In the genomic region with DNA sequence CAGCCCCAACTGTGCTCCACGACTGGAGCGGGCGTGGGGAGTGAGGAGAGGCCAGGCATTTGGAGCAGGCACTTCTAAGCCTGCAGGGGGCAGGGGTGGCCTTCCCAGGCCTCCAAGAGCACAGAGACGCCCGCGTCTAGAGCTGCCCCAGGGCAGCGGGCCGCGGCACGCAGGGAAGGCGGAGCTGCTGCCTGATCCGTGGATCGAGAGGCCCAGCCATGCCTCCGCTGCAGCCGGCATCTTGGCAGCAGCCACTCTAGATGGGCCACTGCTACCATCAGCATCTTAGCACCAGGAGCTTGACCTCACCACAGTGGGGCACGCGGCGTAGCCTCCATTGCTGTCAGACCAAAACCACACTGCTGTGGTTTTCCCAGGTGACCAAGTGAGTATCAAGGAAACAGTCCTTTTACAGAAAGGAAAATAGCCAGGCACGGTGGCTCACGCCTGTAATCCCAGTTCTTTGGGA, we compare ENCODE assay signal across 8 cellular contexts. TPM values are rescaled to one million over a fixed set of nuclear protein-coding genes. Genes with fewer than 3 reads are reported as not detected.
DNase-seq lines count a peak whose midpoint lies in the region; ATAC-seq and TF ChIP-seq lines count a peak whose summit lies in the region.

No MANE protein-coding gene starts in this region.

- intact Hi-C loops in esophagus squamous epithelium (cut with DNase I): loop anchor here (10.0 kb wide), 1 partner anchor 106 kb away; no protein-coding TSS in a partner anchor
- intact Hi-C loops in naive thymus-derived CD4-positive, alpha-beta T cell (cut with micrococcal nuclease): loop anchor here in 1 of 2 donors (1.0 kb wide), 2 partner anchors 48 to 107 kb away; a partner anchor contains a TSS

- H3K36me3 Mint-ChIP-seq in naive thymus-derived CD4-positive, alpha-beta T cell: no peaks in the 10 kb centered on the region

- TF ChIP-seq POLR2A in esophagus squamous epithelium (IDR thresholded peaks at IDR 0.05): no peak
- no peak for TF ChIP-seq POLR2A in tibial nerve (IDR thresholded peaks at IDR 0.05)

- 47% methylated on average over 2 of the region's 20 CpGs; no CpG with 5 or more reads in 1 of the 2 donors for WGBS in esophagus squamous epithelium, 2 donors
- WGBS in tibial nerve, 2 donors: 36 to 39% methylated on average over 17 of the region's 20 CpGs

- H3K9me3 ChIP-seq in esophagus squamous epithelium (no peaks in the 10 kb centered on the region), tibial nerve (no peaks in the 10 kb centered on the region)
- no peaks in the 10 kb centered on the region for H3K9me3 ChIP-seq in naive thymus-derived CD4-positive, alpha-beta T cell (ENCODE audit: control insufficient read depth in 2 of 3, low read length in 3 of 3)

- H3K4me1 ChIP-seq in esophagus squamous epithelium (peaks cover 0 to 21% (median 3%) of the 10 kb centered on the region in 3 donors), tibial nerve (peaks cover 0 to 24% (median 8%) of the 10 kb centered on the region in 4 donors)
- no peaks in the 10 kb centered on the region for H3K4me1 ChIP-seq in naive thymus-derived CD4-positive, alpha-beta T cell (ENCODE audit: control insufficient read depth in 2 of 2, insufficient read depth in 2 of 2, low read length in 2 of 2)

- DNase-seq in DMS153 treated with DMSO at 0.1 percent for 48 hours (lab: John Stamatoyannopoulos, UW; ENCODE audit: unreplicated experiment) (peak; percentile 21), Kasumi-1 (lab: John Stamatoyannopoulos, UW) (peak; percentile 82 to 85), esophagus squamous epithelium (lab: John Stamatoyannopoulos, UW) (no peak), tibial nerve (ENCODE audit: low spot score in 2 of 2) (no peak)
- peak; percentile 45 to 54 for DNase-seq in activated CD4-positive, alpha-beta T cell treated with anti-CD3 and anti-CD28 coated beads, Interleukin-2, amount 50 U/mL, for 48 hours
- DNase-seq in naive thymus-derived CD4-positive, alpha-beta T cell: peak in 7 of 9 donors; percentile 23 to 45 (median 42)

- CTCF ChIA-PET in naive thymus-derived CD4-positive, alpha-beta T cell (lab: Charles Lee): interaction anchor here (0.6 to 1.0 kb wide), 3 partner anchors 97 to 104 kb away, joined by 3 to 4 read pairs (median 4); no protein-coding TSS in a partner anchor

- H3K27ac ChIP-seq in esophagus squamous epithelium (peak overlapping the region in 2 of 4 donors; percentile 53 to 75), tibial nerve (peak overlapping the region in 3 of 4 donors; percentile 65 to 82 (median 67))
- no peak overlapping the region for H3K27ac ChIP-seq in naive thymus-derived CD4-positive, alpha-beta T cell (ENCODE audit: low read depth, low read length)

- peak; percentile 92 for ATAC-seq in naive thymus-derived CD4-positive, alpha-beta T cell
- ATAC-seq in GM19023 (IDR thresholded peaks at IDR 0.05; ENCODE audit: unreplicated experiment): no peak
- no peak for ATAC-seq in GM19455 (IDR thresholded peaks at IDR 0.05; ENCODE audit: unreplicated experiment)

- peak overlapping the region in 6 of 10 donors; percentile 21 to 60 (median 47) for H3K4me3 Mint-ChIP-seq in naive thymus-derived CD4-positive, alpha-beta T cell

- H3K4me1 Mint-ChIP-seq in naive thymus-derived CD4-positive, alpha-beta T cell: peaks cover 0 to 12% (median 9%) of the 10 kb centered on the region in 7 donors

- H3K27me3 ChIP-seq in esophagus squamous epithelium (no peaks in the 10 kb centered on the region), tibial nerve (no peaks in the 10 kb centered on the region)
- H3K27me3 ChIP-seq in naive thymus-derived CD4-positive, alpha-beta T cell (ENCODE audit: control insufficient read depth in 2 of 2, insufficient read depth in 2 of 2, low read length in 2 of 2): no peaks in the 10 kb centered on the region

- H3K4me3 ChIP-seq in esophagus squamous epithelium: no peak overlapping the region
- no peak overlapping the region for H3K4me3 ChIP-seq in naive thymus-derived CD4-positive, alpha-beta T cell (ENCODE audit: low read length)
- no peak overlapping the region for H3K4me3 ChIP-seq in tibial nerve

- H3K9me3 Mint-ChIP-seq in naive thymus-derived CD4-positive, alpha-beta T cell: no peaks in the 10 kb centered on the region

- TF ChIP-seq EP300 in tibial nerve (IDR thresholded peaks at IDR 0.05): peak in 1 of 2 donors; percentile 36

- peaks cover 0 to 10% (median 0%) of the 10 kb centered on the region in 3 donors for H3K36me3 ChIP-seq in esophagus squamous epithelium
- H3K36me3 ChIP-seq in naive thymus-derived CD4-positive, alpha-beta T cell (ENCODE audit: control insufficient read depth in 2 of 3, insufficient read depth in 3 of 3, low read length in 3 of 3): no peaks in the 10 kb centered on the region
- peaks cover 0 to 21% (median 0%) of the 10 kb centered on the region in 3 donors for H3K36me3 ChIP-seq in tibial nerve

- peak in 5 of 6 experiments; percentile 38 to 78 (median 71) for TF ChIP-seq CTCF in esophagus squamous epithelium (IDR thresholded peaks at IDR 0.05)
- TF ChIP-seq CTCF in tibial nerve (IDR thresholded peaks at IDR 0.05): peak; percentile 55 to 83 (median 69)

- POLR2A ChIA-PET in naive thymus-derived CD4-positive, alpha-beta T cell (lab: Charles Lee): no interaction called here

- H3K27ac Mint-ChIP-seq in naive thymus-derived CD4-positive, alpha-beta T cell: no peak overlapping the region

- no peaks in the 10 kb centered on the region for H3K27me3 Mint-ChIP-seq in naive thymus-derived CD4-positive, alpha-beta T cell

RNA-seq across cellular contexts. Expression of a gene that starts 20.4 kb away (rescaled TPM):
- total RNA-seq in esophagus squamous epithelium (100 to 1,000 TPM in 1 of 4 donors, 10 to 100 TPM in 3; 85.1 to 104 (median 89.3) TPM), tibial nerve (100 to 1,000 TPM in 1 of 4 donors, 10 to 100 TPM in 3; 64.9 to 114 (median 88.5) TPM)
- total RNA-seq in naive thymus-derived CD4-positive, alpha-beta T cell: 10 to 100 TPM; 44.9 to 91.6 (median 68.4) TPM
- 10 to 100 TPM; 30.5 to 36.8 TPM for polyA plus RNA-seq in naive thymus-derived CD4-positive, alpha-beta T cell

RNA-seq across cellular contexts. Expression of a gene that starts 29.8 kb away (rescaled TPM):
- total RNA-seq in esophagus squamous epithelium: 10 to 100 TPM in 2 of 4 donors, 1 to 10 TPM in 2; 3.4 to 20.8 (median 9.8) TPM
- 1 to 10 TPM; 2.8 to 6.1 (median 3.6) TPM for total RNA-seq in naive thymus-derived CD4-positive, alpha-beta T cell
- 1 to 10 TPM; 1.3 to 2.5 TPM for polyA plus RNA-seq in naive thymus-derived CD4-positive, alpha-beta T cell
- 10 to 100 TPM; 27.3 to 39.0 (median 36.7) TPM for total RNA-seq in tibial nerve

RNA-seq across cellular contexts. Expression of a gene that starts 47.8 kb away (rescaled TPM):
- 10 to 100 TPM in 2 of 4 donors, 1 to 10 TPM in 2; 9.1 to 13.5 (median 10.2) TPM for total RNA-seq in esophagus squamous epithelium
- total RNA-seq in naive thymus-derived CD4-positive, alpha-beta T cell: 10 to 100 TPM; 29.9 to 38.7 (median 35.7) TPM
- polyA plus RNA-seq in naive thymus-derived CD4-positive, alpha-beta T cell: 10 to 100 TPM; 31.5 to 32.8 TPM
- 10 to 100 TPM; 17.4 to 22.5 (median 21.0) TPM for total RNA-seq in tibial nerve

Comparison
In these comparisons a context has a peak if more than half of its experiments do, and no peak if none do; other contexts are left out.
1. DNase-seq: peak in DMS153 treated with DMSO at 0.1 percent for 48 hours (single experiment), Kasumi-1 (2 of 2), activated CD4-positive, alpha-beta T cell treated with anti-CD3 and anti-CD28 coated beads, Interleukin-2, amount 50 U/mL, for 48 hours (2 of 2) and naive thymus-derived CD4-positive, alpha-beta T cell (7 of 9); none in esophagus squamous epithelium (single experiment) and tibial nerve (0 of 2).